13 cellular contexts compared by ENCODE assay signal in genomic region chr21:18382934-18383333, GRCh38. TPM values are rescaled to one million over a fixed set of nuclear protein-coding genes. Genes with fewer than 3 reads are reported as not detected.
"Had no signal": no experiment of that assay in that cellular context is flagged by ENCODE, and none has a peak within 500 bp of the region (broad histone marks: within the 10 kb centered on the region; RNA-seq: fewer than 3 reads in every experiment).

No MANE protein-coding gene starts in this region.

RNA-seq across cellular contexts. Expression of gene TMPRSS15, which starts 20.7 kb away (rescaled TPM):
- total RNA-seq: activated CD4-positive, alpha-beta T cell treated with anti-CD3 and anti-CD28 coated beads, Interleukin-2, amount 10 ng/mL, durations not matched to agents 24 days and 14 days; activated CD8-positive, alpha-beta memory T cell treated with anti-CD3 and anti-CD28 coated beads for 36 hours; activated CD8-positive, alpha-beta T cell treated with anti-CD3 and anti-CD28 coated beads for 36 hours; activated naive CD8-positive, alpha-beta T cell treated with anti-CD3 and anti-CD28 coated beads for 36 hours; activated T-cell treated with anti-CD3 and anti-CD28 coated beads, Interleukin-2, amount 50 U/mL, for 72 hours; activated T-helper 17 cell treated with anti-CD3 and anti-CD28 coated beads, Interleukin-2, amount 50 U/mL, for 72 hours; ascending aorta; cardiac muscle cell; PC-9; SJCRH30; T-helper 1 cell treated with Interleukin-12 subunit alpha and Interleukin-12 subunit beta and Interleukin-4 antibody, amounts not matched to agents 30 ng/mL and 1 ng/mL, for 36 hours; T-helper 2 cell treated with Interferon-gamma antibody and Interleukin-4, amounts not matched to agents 100 ng/mL and 5 ng/mL, for 36 hours had no signal
- polyA plus RNA-seq: cardiac muscle cell, IgD-negative memory B cell had no signal
